8 cellular contexts compared by ENCODE assay signal in genomic region chr2:64637000-64637628, GRCh38.
DNase-seq lines count a peak whose midpoint lies in the region; ATAC-seq lines count a peak whose summit lies in the region.

No MANE protein-coding gene starts in this region.

- H3K36me3 Mint-ChIP-seq in T-helper 2 cell treated with Interferon-gamma antibody and Interleukin-4, amounts not matched to agents 5 μg/mL and 100 μg/mL, for 36 hours (ENCODE audit: low read depth), result peaks cover 37% of the 10 kb centered on the region
- H3K36me3 Mint-ChIP-seq in stimulated activated effector memory CD8-positive, alpha-beta T cell treated with anti-CD3 and anti-CD28 coated beads, Interleukin-12 subunit alpha, Interleukin-12 subunit beta, amount 100 ng/mL, for 72 hours, result peaks cover 39% of the 10 kb centered on the region

- ATAC-seq in activated CD4-positive, CD25-positive, alpha-beta regulatory T cell treated with anti-CD3 and anti-CD28 coated beads, Interleukin-2, amount 50 U/mL, for 24 hours, result peak; percentile 43 to 48
- peak; percentile 46 for ATAC-seq in HG02943 (IDR thresholded peaks at IDR 0.05; ENCODE audit: low read depth, unreplicated experiment)
- ATAC-seq in stimulated activated effector memory CD8-positive, alpha-beta T cell treated with anti-CD3 and anti-CD28 coated beads, Interleukin-12 subunit alpha, Interleukin-12 subunit beta, amount 100 ng/mL, for 72 hours, result no peak
- no peak for ATAC-seq in HG03457 (IDR thresholded peaks at IDR 0.05; ENCODE audit: unreplicated experiment)

- no peaks in the 10 kb centered on the region for H3K27me3 Mint-ChIP-seq in T-helper 2 cell treated with Interferon-gamma antibody and Interleukin-4, amounts not matched to agents 5 μg/mL and 100 μg/mL, for 36 hours (ENCODE audit: low read depth)

- H3K9me3 Mint-ChIP-seq in T-helper 2 cell treated with Interferon-gamma antibody and Interleukin-4, amounts not matched to agents 5 μg/mL and 100 μg/mL, for 36 hours, result no peaks in the 10 kb centered on the region
- H3K9me3 Mint-ChIP-seq in stimulated activated effector memory CD8-positive, alpha-beta T cell treated with anti-CD3 and anti-CD28 coated beads, Interleukin-12 subunit alpha, Interleukin-12 subunit beta, amount 100 ng/mL, for 72 hours, result no peaks in the 10 kb centered on the region

- peak overlapping the region; percentile 69 for H3K4me3 Mint-ChIP-seq in T-helper 2 cell treated with Interferon-gamma antibody and Interleukin-4, amounts not matched to agents 5 μg/mL and 100 μg/mL, for 36 hours
- H3K4me3 Mint-ChIP-seq in stimulated activated effector memory CD8-positive, alpha-beta T cell treated with anti-CD3 and anti-CD28 coated beads, Interleukin-12 subunit alpha, Interleukin-12 subunit beta, amount 100 ng/mL, for 72 hours, result peak overlapping the region; percentile 31

- H3K4me1 Mint-ChIP-seq in T-helper 2 cell treated with Interferon-gamma antibody and Interleukin-4, amounts not matched to agents 5 μg/mL and 100 μg/mL, for 36 hours (ENCODE audit: low read depth), result peaks cover 57% of the 10 kb centered on the region
- peaks cover 35% of the 10 kb centered on the region for H3K4me1 Mint-ChIP-seq in stimulated activated effector memory CD8-positive, alpha-beta T cell treated with anti-CD3 and anti-CD28 coated beads, Interleukin-12 subunit alpha, Interleukin-12 subunit beta, amount 100 ng/mL, for 72 hours

- DNase-seq in activated CD4-positive, CD25-positive, alpha-beta regulatory T cell treated with anti-CD3 and anti-CD28 coated beads, Interleukin-2, amount 50 U/mL, for 72 hours, result no peak
- DNase-seq in T-helper 2 cell treated with Interferon-gamma antibody and Interleukin-4, amounts not matched to agents 5 μg/mL and 100 μg/mL, for 36 hours (ENCODE audit: low spot score), result no peak
- DNase-seq in stimulated activated effector memory CD8-positive, alpha-beta T cell treated with anti-CD3 and anti-CD28 coated beads, Interleukin-12 subunit alpha, Interleukin-12 subunit beta, amount 100 ng/mL, for 72 hours (ENCODE audit: low spot score in 2 of 2), result peak in 1 of 2 donors; percentile 43
- no peak for DNase-seq in NCI-H1417 treated with DMSO at 0.1 percent for 48 hours (lab: John Stamatoyannopoulos, UW)
- DNase-seq in NCI-H146 treated with DMSO at 0.1 percent for 48 hours (lab: John Stamatoyannopoulos, UW; ENCODE audit: unreplicated experiment), result no peak

- peak overlapping the region; percentile 79 for H3K27ac Mint-ChIP-seq in T-helper 2 cell treated with Interferon-gamma antibody and Interleukin-4, amounts not matched to agents 5 μg/mL and 100 μg/mL, for 36 hours
- peak overlapping the region; percentile 30 for H3K27ac Mint-ChIP-seq in stimulated activated effector memory CD8-positive, alpha-beta T cell treated with anti-CD3 and anti-CD28 coated beads, Interleukin-12 subunit alpha, Interleukin-12 subunit beta, amount 100 ng/mL, for 72 hours

Comparison
In these comparisons a context has a peak if more than half of its experiments do, and no peak if none do; other contexts are left out.
1. ATAC-seq: peak in activated CD4-positive, CD25-positive, alpha-beta regulatory T cell treated with anti-CD3 and anti-CD28 coated beads, Interleukin-2, amount 50 U/mL, for 24 hours (2 of 2) and HG02943 (single experiment); none in stimulated activated effector memory CD8-positive, alpha-beta T cell treated with anti-CD3 and anti-CD28 coated beads, Interleukin-12 subunit alpha, Interleukin-12 subunit beta, amount 100 ng/mL, for 72 hours (single experiment) and HG03457 (single experiment).